In the genomic region with DNA sequence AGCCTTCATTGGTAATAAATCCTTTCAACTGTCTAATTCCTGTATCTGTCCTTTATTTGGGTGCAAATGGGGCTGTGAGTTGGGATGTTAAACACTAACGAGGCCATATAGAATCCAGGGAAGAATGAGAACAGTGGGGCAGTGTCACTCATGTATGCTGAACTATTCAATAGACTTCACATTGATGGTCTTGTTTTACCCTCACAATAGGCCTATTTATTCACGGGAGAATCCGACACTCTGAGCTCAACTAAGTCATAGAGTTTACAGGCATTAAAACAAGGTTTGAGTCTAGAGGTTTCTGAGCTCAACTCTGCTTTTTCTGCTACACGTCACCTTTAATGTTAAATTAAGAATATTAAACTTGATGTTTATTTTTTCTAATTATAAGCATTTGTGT, we compare ENCODE assay signal across 25 cellular contexts.
A peak's percentile ranks its signal among the peaks of the same experiment; 100 is the strongest.
DNase-seq lines count a peak whose midpoint lies in the region; ATAC-seq, FAIRE-seq and TF ChIP-seq lines count a peak whose summit lies in the region.
"Had no signal": no experiment of that assay in that cellular context is flagged by ENCODE, and none has a peak within 500 bp of the region (broad histone marks: within the 10 kb centered on the region; RNA-seq: fewer than 3 reads in every experiment).

No MANE protein-coding gene starts in this region.

- ATAC-seq in HG03097 (IDR thresholded peaks at IDR 0.05; ENCODE audit: low FRiP score, unreplicated experiment), result no peak
- ATAC-seq: A549; CD8-positive, alpha-beta T cell had no signal

- FAIRE-seq in frontal cortex (lab: Jason Lieb, UNC), result peak; percentile 94
- FAIRE-seq in HTR-8/SVneo (lab: Jason Lieb, UNC), result no peak
- FAIRE-seq: A549, GM12892 had no signal

- no peak overlapping the region for H3K27ac ChIP-seq in neural cell (ENCODE audit: low read length)
- H3K27ac ChIP-seq: A549, C4-2B, GM23248, Peyer's patch, SK-N-MC had no signal

- no peaks in the 10 kb centered on the region for H3K9me3 ChIP-seq in neural cell (ENCODE audit: low read length)
- H3K9me3 ChIP-seq: Peyer's patch had no signal

- no peak overlapping the region for H2AFZ ChIP-seq in neural cell (ENCODE audit: low read depth, low read length)
- H2AFZ ChIP-seq: GM23248 had no signal

- TF ChIP-seq RAD21 in neural cell (conservative IDR thresholded peaks at IDR 0.05), result no peak

- H3K4me2 ChIP-seq in neural cell (ENCODE audit: low read length), result no peak overlapping the region
- H3K4me2 ChIP-seq: A549 had no signal

- no peaks in the 10 kb centered on the region for H3K27me3 ChIP-seq in neural cell (ENCODE audit: insufficient read depth, low read depth, low read length)
- H3K27me3 ChIP-seq: Peyer's patch had no signal

- no peaks in the 10 kb centered on the region for H4K20me1 ChIP-seq in neural cell (ENCODE audit: insufficient read depth)

- H3K36me3 ChIP-seq in neural cell (ENCODE audit: insufficient read depth, low read length), result no peaks in the 10 kb centered on the region
- H3K36me3 ChIP-seq: Peyer's patch had no signal

- no peaks in the 10 kb centered on the region for H3F3A ChIP-seq in neural cell (ENCODE audit: insufficient read depth, low read length, poor library complexity, severe bottlenecking)

- H3K9me2 ChIP-seq in neural cell (ENCODE audit: insufficient read depth, low read length), result no peaks in the 10 kb centered on the region

- TF ChIP-seq CTCF in neural cell (IDR thresholded peaks at IDR 0.05; ENCODE audit: poor library complexity, severe bottlenecking), result no peak

- H3K79me2 ChIP-seq in neural cell (replicated peaks; ENCODE audit: insufficient read depth, low read length), result no peaks in the 10 kb centered on the region

- TF ChIP-seq EP300 in neural cell (conservative IDR thresholded peaks at IDR 0.05; ENCODE audit: poor library complexity, severe bottlenecking), result peak; percentile 48

- DNase-seq in SK-MEL-5 (ENCODE audit: low read depth, low spot score) (peak; percentile 67), frontal cortex (ENCODE audit: low spot score in 2 of 2) (peak; percentile 20 to 38), superior temporal gyrus (ENCODE audit: extremely low spot score) (peak; percentile 84), NCI-H2107 treated with DMSO at 0.1 percent for 48 hours (lab: John Stamatoyannopoulos, UW; ENCODE audit: unreplicated experiment) (no peak), HTR-8/SVneo (ENCODE audit: insufficient read length, low spot score) (no peak)
- DNase-seq: Calu3; CD8-positive, alpha-beta T cell; DND-41; GM23248; H7; KBM-7; MV-4-11; NCI-H1105; NCI-H1436 treated with DMSO at 0.1 percent for 48 hours; NCI-H187 treated with DMSO at 0.1 percent for 48 hours; NCI-H446; NCI-H774; Peyer's patch; SHP77 treated with DMSO at 0.1 percent for 48 hours had no signal

- no peak overlapping the region for H3K4me3 ChIP-seq in neural cell (ENCODE audit: low read length)
- H3K4me3 ChIP-seq: A549, GM23248, Peyer's patch, SK-N-MC had no signal

- in situ Hi-C loops in SK-MEL-5 (cut with HindIII; ENCODE audit: low pct_unique_long_range_greater_than_20kb, low sequenced_read_pairs), result no loop called here

- H3K9ac ChIP-seq in neural cell (ENCODE audit: low read length), result no peak overlapping the region
- H3K9ac ChIP-seq: GM23248 had no signal

TF ChIP-seq in neural cell, 6 proteins besides CTCF, POLR2A, EP300 and RAD21:
- TF ChIP-seq SMC3 (conservative IDR thresholded peaks at IDR 0.05; ENCODE audit: poor library complexity) (no peak), MXI1 (conservative IDR thresholded peaks at IDR 0.05; ENCODE audit: poor library complexity, severe bottlenecking) (no peak), EZH2 (IDR thresholded peaks at IDR 0.05; ENCODE audit: borderline replicate concordance, insufficient read depth, low read length, poor library complexity, severe bottlenecking) (no peak), TAF1 (IDR thresholded peaks at IDR 0.05; ENCODE audit: low read depth) (no peak), POLR2AphosphoS5 (IDR thresholded peaks at IDR 0.05) (no peak)
- TF ChIP-seq, protein P1, sequence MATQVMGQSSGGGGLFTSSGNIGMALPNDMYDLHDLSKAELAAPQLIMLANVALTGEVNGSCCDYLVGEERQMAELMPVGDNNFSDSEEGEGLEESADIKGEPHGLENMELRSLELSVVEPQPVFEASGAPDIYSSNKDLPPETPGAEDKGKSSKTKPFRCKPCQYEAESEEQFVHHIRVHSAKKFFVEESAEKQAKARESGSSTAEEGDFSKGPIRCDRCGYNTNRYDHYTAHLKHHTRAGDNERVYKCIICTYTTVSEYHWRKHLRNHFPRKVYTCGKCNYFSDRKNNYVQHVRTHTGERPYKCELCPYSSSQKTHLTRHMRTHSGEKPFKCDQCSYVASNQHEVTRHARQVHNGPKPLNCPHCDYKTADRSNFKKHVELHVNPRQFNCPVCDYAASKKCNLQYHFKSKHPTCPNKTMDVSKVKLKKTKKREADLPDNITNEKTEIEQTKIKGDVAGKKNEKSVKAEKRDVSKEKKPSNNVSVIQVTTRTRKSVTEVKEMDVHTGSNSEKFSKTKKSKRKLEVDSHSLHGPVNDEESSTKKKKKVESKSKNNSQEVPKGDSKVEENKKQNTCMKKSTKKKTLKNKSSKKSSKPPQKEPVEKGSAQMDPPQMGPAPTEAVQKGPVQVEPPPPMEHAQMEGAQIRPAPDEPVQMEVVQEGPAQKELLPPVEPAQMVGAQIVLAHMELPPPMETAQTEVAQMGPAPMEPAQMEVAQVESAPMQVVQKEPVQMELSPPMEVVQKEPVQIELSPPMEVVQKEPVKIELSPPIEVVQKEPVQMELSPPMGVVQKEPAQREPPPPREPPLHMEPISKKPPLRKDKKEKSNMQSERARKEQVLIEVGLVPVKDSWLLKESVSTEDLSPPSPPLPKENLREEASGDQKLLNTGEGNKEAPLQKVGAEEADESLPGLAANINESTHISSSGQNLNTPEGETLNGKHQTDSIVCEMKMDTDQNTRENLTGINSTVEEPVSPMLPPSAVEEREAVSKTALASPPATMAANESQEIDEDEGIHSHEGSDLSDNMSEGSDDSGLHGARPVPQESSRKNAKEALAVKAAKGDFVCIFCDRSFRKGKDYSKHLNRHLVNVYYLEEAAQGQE (IDR thresholded peaks at IDR 0.05; ENCODE audit: borderline replicate concordance), result no peak
TF ChIP-seq in neural cell: peak in this region for 0.

Comparison
In these comparisons a context has a peak if more than half of its experiments do, and no peak if none do; other contexts are left out.
1. DNase-seq: peak in SK-MEL-5 (single experiment), frontal cortex (2 of 2) and superior temporal gyrus (single experiment); none in NCI-H2107 treated with DMSO at 0.1 percent for 48 hours (single experiment) and HTR-8/SVneo (single experiment).